8 cellular contexts compared by ENCODE assay signal in genomic region chr16:4402439-4403132, GRCh38. TPM values are rescaled to one million over a fixed set of nuclear protein-coding genes. Genes with fewer than 3 reads are reported as not detected.
DNase-seq lines count a peak whose midpoint lies in the region; ATAC-seq, FAIRE-seq and TF ChIP-seq lines count a peak whose summit lies in the region.

No MANE protein-coding gene starts in this region.

- no peak overlapping the region for H3K56ac ChIP-seq in H9 (ENCODE audit: insufficient read length, low read depth, low read length)

- no peaks in the 10 kb centered on the region for H3K23me2 ChIP-seq in H9 (ENCODE audit: insufficient read length, low read depth, low read length, poor library complexity, severe bottlenecking)

- H3T11ph ChIP-seq in H9 (ENCODE audit: low read length), result no peak overlapping the region

- TF ChIP-seq POLR2A in HepG2 (IDR thresholded peaks at IDR 0.05; ENCODE audit: insufficient read depth in 1 of 2, low read depth in 2 of 2, low read length in 2 of 2), result no peak

- H3K4ac ChIP-seq in H9 (ENCODE audit: low read depth, low read length), result no peak overlapping the region

- FAIRE-seq in HepG2 (lab: Jason Lieb, UNC), result no peak

- no peaks in the 10 kb centered on the region for H3K79me1 ChIP-seq in H9 (ENCODE audit: insufficient read depth, low read depth, low read length, poor library complexity, severe bottlenecking)

- H4K8ac ChIP-seq in H9 (replicated peaks; ENCODE audit: insufficient read length, low read depth, low read length), result no peak overlapping the region

- peaks cover 6 to 8% of the 10 kb centered on the region in 2 experiments for H3K4me1 Mint-ChIP-seq in H9
- H3K4me1 Mint-ChIP-seq in chondrocyte (ENCODE audit: low read depth), result peaks cover 6% of the 10 kb centered on the region

- peaks cover 7% of the 10 kb centered on the region; the same call in 1 of the 2 replicates for H3K36me3 ChIP-seq in BE2C
- peaks cover 1 to 15% of the 10 kb centered on the region in 2 experiments; a peak in 4 of 5 replicates for H3K36me3 ChIP-seq in HepG2 (replicated peaks in 1 of 2; ENCODE audit: control insufficient read depth in 1 of 2, insufficient read depth in 2 of 2, low read length in 2 of 2)

- DNase-seq in BE2C (peak; percentile 92), H9 (peak; percentile 84), NCI-H446 treated with DMSO at 0.1 percent for 48 hours (lab: John Stamatoyannopoulos, UW) (peak; percentile 6), chondrocyte (ENCODE audit: low spot score) (peak; percentile 95), HepG2 (ENCODE audit: low spot score) (peak; percentile 45)
- DNase-seq in activated CD4-positive, alpha-beta T cell treated with anti-CD3 and anti-CD28 coated beads for 48 hours, result peak; percentile 80
- peak in 2 of 3 donors; percentile 37 to 68 for DNase-seq in stimulated activated CD4-positive, alpha-beta T cell treated with anti-CD3 and anti-CD28 coated beads, TNF-alpha, amount 100 ng/mL, for 1 hour (ENCODE audit: low read depth in 3 of 3, low spot score in 1 of 3)

- no TSS peak for BruUV-seq in HepG2 (replicated peaks; lab: Mats Ljungman, UMichigan)

- H3K9me3 ChIP-seq in BE2C, result no peaks in the 10 kb centered on the region
- no peaks in the 10 kb centered on the region for H3K9me3 ChIP-seq in H9 (ENCODE audit: control insufficient read depth, low read depth, low read length)
- no peaks in the 10 kb centered on the region for H3K9me3 ChIP-seq in HepG2 (ENCODE audit: low read length)

- H3K27ac ChIP-seq in H9 (ENCODE audit: insufficient read length, low read depth, low read length), result no peak overlapping the region
- H3K27ac ChIP-seq in HepG2 (ENCODE audit: extremely low read length, insufficient read depth, low read length), result no peak overlapping the region

- H3K79me2 ChIP-seq in H9 (ENCODE audit: insufficient read depth, low read length) (no peaks in the 10 kb centered on the region), HepG2 (ENCODE audit: insufficient read depth, low read length) (no peaks in the 10 kb centered on the region)

- H3K9ac ChIP-seq in H9 (ENCODE audit: extremely low read depth, insufficient read length, low read length), result no peak overlapping the region
- H3K9ac ChIP-seq in HepG2 (ENCODE audit: insufficient read depth, low read depth, low read length), result no peak overlapping the region

- TF ChIP-seq RAD21 in HepG2 (CRISPR knock-in tag; IDR thresholded peaks at IDR 0.05), result peak; percentile 99

- H4K20me1 ChIP-seq in H9 (ENCODE audit: control insufficient read depth, insufficient read depth, insufficient read length) (no peaks in the 10 kb centered on the region), HepG2 (ENCODE audit: insufficient read depth, low read length) (no peaks in the 10 kb centered on the region)

- WGBS in H9 (ENCODE audit: extremely low coverage, insufficient read length, low lambda C conversion rate), result no CpG with 5 or more reads among the region's 29 CpGs
- 47% methylated on average over 16 of the region's 29 CpGs for WGBS in HepG2 (ENCODE audit: low lambda C conversion rate)

- ATAC-seq in HepG2 (peak; percentile 90), GM18870 (IDR thresholded peaks at IDR 0.05; ENCODE audit: unreplicated experiment) (no peak)

- no peak overlapping the region for H2BK120ac ChIP-seq in H9 (ENCODE audit: low read depth, low read length, poor library complexity, severe bottlenecking)

- no peak overlapping the region for H2AK5ac ChIP-seq in H9 (ENCODE audit: insufficient read length, low read length)

- H3K4me2 ChIP-seq in H9 (ENCODE audit: insufficient read depth, insufficient read length, low read length) (no peak overlapping the region), HepG2 (ENCODE audit: low read depth, low read length) (peak overlapping the region; percentile 77)

- peaks cover 0 to 15% (median 4%) of the 10 kb centered on the region in 3 experiments; a peak in 4 of 7 replicates for H3K36me3 Mint-ChIP-seq in H9 (ENCODE audit: insufficient read depth in 1 of 3, low read depth in 3 of 3)
- peaks cover 11% of the 10 kb centered on the region for H3K36me3 Mint-ChIP-seq in chondrocyte (ENCODE audit: low read depth)

- H3K4me3 Mint-ChIP-seq in H9, result peak overlapping the region; percentile 52 to 58
- H3K4me3 Mint-ChIP-seq in chondrocyte (ENCODE audit: unreplicated experiment), result no peak overlapping the region

- POLR2A ChIA-PET in HepG2 (lab: Yijun Ruan, JAX), result interaction anchor here (0.8 to 1.7 kb wide), 5 partner anchors 24 to 56 kb away, joined by 3 to 17 read pairs (median 5); partner anchors contain the start of gene PAM16

- H4K5ac ChIP-seq in H9 (ENCODE audit: insufficient read length, low read depth, low read length), result no peak overlapping the region

- in situ Hi-C loops in HepG2 (cut with HindIII; ENCODE audit: extremely low pct_ligation_motif_present, low pct_unique_long_range_greater_than_20kb), result no loop called here

- intact Hi-C loops in HepG2 (cut with micrococcal nuclease; ENCODE audit: unreplicated experiment), result loop anchor here (1.0 kb wide), 1 partner anchor 43 kb away; no protein-coding TSS in a partner anchor

- H3K27me3 Mint-ChIP-seq in H9 (ENCODE audit: low read depth) (no peaks in the 10 kb centered on the region), chondrocyte (ENCODE audit: low read depth) (no peaks in the 10 kb centered on the region)

- H2BK5ac ChIP-seq in H9 (ENCODE audit: insufficient read length, low read length), result no peak overlapping the region

- CTCF ChIA-PET in HepG2 (lab: Yijun Ruan, JAX; ENCODE audit: low intra/inter-chr PET ratio, low total read pairs), result interaction anchor here (0.8 to 4.8 kb wide), 7 partner anchors 27 to 149 kb away, joined by 3 to 92 read pairs (median 3); no protein-coding TSS in a partner anchor

- no peak overlapping the region for H2BK12ac ChIP-seq in H9 (ENCODE audit: insufficient read length, low read depth, low read length)

- no peak overlapping the region for H3K4me3 ChIP-seq in BE2C (ENCODE audit: low read depth, low read length)
- peak overlapping the region in 2 of 3 experiments; percentile 30 to 62; a peak in 2 of 6 replicates for H3K4me3 ChIP-seq in HepG2 (replicated peaks in 1 of 3; ENCODE audit: insufficient read depth in 1 of 3, low read depth in 2 of 3, low read length in 3 of 3)

- H2BK20ac ChIP-seq in H9 (ENCODE audit: low read depth, low read length, poor library complexity, severe bottlenecking), result no peak overlapping the region

- TF ChIP-seq EP300 in HepG2 (IDR thresholded peaks at IDR 0.05; ENCODE audit: low read depth in 2 of 2, low read length in 2 of 2) (no peak), HepG2 (CRISPR knock-in tag; IDR thresholded peaks at IDR 0.05; ENCODE audit: borderline replicate concordance) (no peak)

- no peak overlapping the region; a peak in 1 of 7 replicates for H3K27ac Mint-ChIP-seq in H9
- H3K27ac Mint-ChIP-seq in chondrocyte (ENCODE audit: unreplicated experiment), result no peak overlapping the region

- H3K9me3 Mint-ChIP-seq in H9 (no peaks in the 10 kb centered on the region; a peak in 2 of 5 replicates), chondrocyte (ENCODE audit: low read depth) (no peaks in the 10 kb centered on the region)

- H4K91ac ChIP-seq in H9 (ENCODE audit: insufficient read length, low read depth, low read length), result no peak overlapping the region

- H3K14ac ChIP-seq in H9 (ENCODE audit: insufficient read depth, low read length), result no peak overlapping the region

- no peaks in the 10 kb centered on the region for H3K27me3 ChIP-seq in BE2C
- no peaks in the 10 kb centered on the region for H3K27me3 ChIP-seq in H9 (ENCODE audit: insufficient read depth, low read length)
- no peaks in the 10 kb centered on the region for H3K27me3 ChIP-seq in HepG2 (ENCODE audit: control insufficient read depth in 1 of 2, insufficient read depth in 2 of 2, low read length in 2 of 2)

- peaks cover 10% of the 10 kb centered on the region for H3K4me1 ChIP-seq in BE2C
- no peaks in the 10 kb centered on the region for H3K4me1 ChIP-seq in H9 (ENCODE audit: insufficient read depth, low read length)
- peaks cover 23% of the 10 kb centered on the region for H3K4me1 ChIP-seq in HepG2 (ENCODE audit: insufficient read depth, low read length)

- H2BK15ac ChIP-seq in H9 (ENCODE audit: low read depth, low read length), result no peak overlapping the region

- TF ChIP-seq CTCF in BE2C (IDR thresholded peaks at IDR 0.05; ENCODE audit: low read depth, low read length) (peak; percentile 82), H9 (conservative IDR thresholded peaks at IDR 0.05) (peak; percentile 98), chondrocyte (IDR thresholded peaks at IDR 0.05) (peak; percentile 96), HepG2 (CRISPR knock-in tag; IDR thresholded peaks at IDR 0.05) (peak; percentile 98)

- H3K23ac ChIP-seq in H9 (ENCODE audit: insufficient read length, low read depth, low read length), result no peak overlapping the region

- no peak overlapping the region for H2AFZ ChIP-seq in H9 (ENCODE audit: low read length)
- H2AFZ ChIP-seq in HepG2 (ENCODE audit: low read length), result no peak overlapping the region

- no peak overlapping the region for H3K18ac ChIP-seq in H9 (ENCODE audit: insufficient read length, low read depth, low read length)

RNA-seq across cellular contexts. Expression of gene CORO7, which starts 13.8 kb away (rescaled TPM):
- polyA plus RNA-seq in BE2C (2012; ENCODE audit: insufficient read depth, insufficient read length, low read depth), result 72.6 TPM
- total RNA-seq in H9 (2021) (33.8 and 38.4 TPM in 2 replicates), chondrocyte (18.8 to 26.0 TPM (median 24.6 TPM) in 3 replicates), HepG2 (2016; rRNA removed; fragmentation: Illumina TruSeq; extraction: Trizol) (5.9 and 9.9 TPM in 2 replicates)
- total RNA-seq in HepG2 (2016; cell fraction: cytosol; rRNA removed; fragmentation: Illumina TruSeq; extraction: Trizol; ENCODE audit: low read depth), result 5.5 and 8.0 TPM in 2 replicates
- 4.0 and 11.9 TPM in 2 replicates for total RNA-seq in HepG2 (2016; cell fraction: insoluble cytoplasmic fraction; rRNA removed; fragmentation: Illumina TruSeq; extraction: Trizol)
- 3.5 and 3.8 TPM in 2 replicates for total RNA-seq in HepG2 (2016; cell fraction: membrane; rRNA removed; fragmentation: Illumina TruSeq; extraction: Trizol)
- total RNA-seq in HepG2 (2016; cell fraction: nucleus; rRNA removed; fragmentation: Illumina TruSeq; extraction: Trizol), result 13.2 and 15.4 TPM in 2 replicates
- polyA plus RNA-seq in HepG2 (2011; rRNA removed), result 14.3 and 17.1 TPM in 2 replicates
- polyA plus RNA-seq in HepG2 (2011; cell fraction: cytosol; rRNA removed), result 2.7 and 6.4 TPM in 2 replicates
- polyA plus RNA-seq in HepG2 (2011; cell fraction: nucleus; rRNA removed), result 179 and 209 TPM in 2 replicates
- 9.1 and 11.1 TPM in 2 replicates for polyA plus RNA-seq in HepG2 (2012)
- 0.66 and 0.77 TPM in 2 replicates for polyA plus RNA-seq in HepG2 (2016; cell fraction: cytosol; fragmentation: Illumina TruSeq; extraction: Trizol; ENCODE audit: low read depth)
- polyA plus RNA-seq in HepG2 (2016; cell fraction: insoluble cytoplasmic fraction; fragmentation: Illumina TruSeq; extraction: Trizol; ENCODE audit: low read depth), result 4.2 and 5.3 TPM in 2 replicates
- 1.1 and 2.1 TPM in 2 replicates for polyA plus RNA-seq in HepG2 (2016; cell fraction: membrane; fragmentation: Illumina TruSeq; extraction: Trizol; ENCODE audit: low read depth)
- 28.1 and 39.8 TPM in 2 replicates for polyA plus RNA-seq in HepG2 (2016; cell fraction: nucleus; fragmentation: Illumina TruSeq; extraction: Trizol; ENCODE audit: insufficient read depth, low read depth)
- polyA minus RNA-seq in HepG2 (2011; rRNA and poly(A)+ RNA removed; ENCODE audit: low replicate concordance), result 26.6 and 27.6 TPM in 2 replicates
- polyA minus RNA-seq in HepG2 (2011; cell fraction: cytosol; rRNA and poly(A)+ RNA removed), result 8.2 and 9.7 TPM in 2 replicates
- polyA minus RNA-seq in HepG2 (2011; cell fraction: nucleus; rRNA and poly(A)+ RNA removed), result 35.3 and 35.7 TPM in 2 replicates

RNA-seq across cellular contexts. Expression of gene DNAJA3, which starts 23.1 kb away (rescaled TPM):
- polyA plus RNA-seq in BE2C (2012; ENCODE audit: insufficient read depth, insufficient read length, low read depth), result 154 TPM
- total RNA-seq in H9 (2021) (56.2 and 60.5 TPM in 2 replicates), chondrocyte (27.5 to 28.0 TPM (median 27.8 TPM) in 3 replicates), HepG2 (2016; rRNA removed; fragmentation: Illumina TruSeq; extraction: Trizol) (75.3 and 77.0 TPM in 2 replicates)
- 25.0 and 28.5 TPM in 2 replicates for total RNA-seq in HepG2 (2016; cell fraction: cytosol; rRNA removed; fragmentation: Illumina TruSeq; extraction: Trizol; ENCODE audit: low read depth)
- total RNA-seq in HepG2 (2016; cell fraction: insoluble cytoplasmic fraction; rRNA removed; fragmentation: Illumina TruSeq; extraction: Trizol), result 71.5 and 76.4 TPM in 2 replicates
- 43.5 and 45.7 TPM in 2 replicates for total RNA-seq in HepG2 (2016; cell fraction: membrane; rRNA removed; fragmentation: Illumina TruSeq; extraction: Trizol)
- total RNA-seq in HepG2 (2016; cell fraction: nucleus; rRNA removed; fragmentation: Illumina TruSeq; extraction: Trizol), result 42.9 and 52.3 TPM in 2 replicates
- polyA plus RNA-seq in HepG2 (2011; rRNA removed), result 79.9 and 83.3 TPM in 2 replicates
- polyA plus RNA-seq in HepG2 (2011; cell fraction: cytosol; rRNA removed), result 73.4 and 79.2 TPM in 2 replicates
- 121 and 132 TPM in 2 replicates for polyA plus RNA-seq in HepG2 (2011; cell fraction: nucleus; rRNA removed)
- polyA plus RNA-seq in HepG2 (2012), result 51.0 and 51.3 TPM in 2 replicates
- polyA plus RNA-seq in HepG2 (2016; cell fraction: cytosol; fragmentation: Illumina TruSeq; extraction: Trizol; ENCODE audit: low read depth), result 9.0 and 9.9 TPM in 2 replicates
- polyA plus RNA-seq in HepG2 (2016; cell fraction: insoluble cytoplasmic fraction; fragmentation: Illumina TruSeq; extraction: Trizol; ENCODE audit: low read depth), result 60.7 and 69.6 TPM in 2 replicates
- polyA plus RNA-seq in HepG2 (2016; cell fraction: membrane; fragmentation: Illumina TruSeq; extraction: Trizol; ENCODE audit: low read depth), result 16.3 and 18.8 TPM in 2 replicates
- 95.3 and 101 TPM in 2 replicates for polyA plus RNA-seq in HepG2 (2016; cell fraction: nucleus; fragmentation: Illumina TruSeq; extraction: Trizol; ENCODE audit: insufficient read depth, low read depth)
- polyA minus RNA-seq in HepG2 (2011; rRNA and poly(A)+ RNA removed; ENCODE audit: low replicate concordance), result 68.2 and 70.0 TPM in 2 replicates
- polyA minus RNA-seq in HepG2 (2011; cell fraction: cytosol; rRNA and poly(A)+ RNA removed), result 33.7 and 41.2 TPM in 2 replicates
- polyA minus RNA-seq in HepG2 (2011; cell fraction: nucleus; rRNA and poly(A)+ RNA removed), result 60.1 and 62.8 TPM in 2 replicates

RNA-seq across cellular contexts. Expression of gene VASN, which starts 30.9 kb away (rescaled TPM):
- 147 TPM for polyA plus RNA-seq in BE2C (2012; ENCODE audit: insufficient read depth, insufficient read length, low read depth)
- total RNA-seq in H9 (2021) (10.8 and 11.0 TPM in 2 replicates), chondrocyte (79.7 to 82.0 TPM (median 81.8 TPM) in 3 replicates), HepG2 (2016; rRNA removed; fragmentation: Illumina TruSeq; extraction: Trizol) (6.9 and 18.2 TPM in 2 replicates)
- 2.8 and 3.3 TPM in 2 replicates for total RNA-seq in HepG2 (2016; cell fraction: cytosol; rRNA removed; fragmentation: Illumina TruSeq; extraction: Trizol; ENCODE audit: low read depth)
- total RNA-seq in HepG2 (2016; cell fraction: insoluble cytoplasmic fraction; rRNA removed; fragmentation: Illumina TruSeq; extraction: Trizol), result 5.9 and 17.8 TPM in 2 replicates
- total RNA-seq in HepG2 (2016; cell fraction: membrane; rRNA removed; fragmentation: Illumina TruSeq; extraction: Trizol), result 5.8 and 6.6 TPM in 2 replicates
- 22.5 and 25.6 TPM in 2 replicates for total RNA-seq in HepG2 (2016; cell fraction: nucleus; rRNA removed; fragmentation: Illumina TruSeq; extraction: Trizol)
- polyA plus RNA-seq in HepG2 (2011; rRNA removed), result 8.4 and 15.5 TPM in 2 replicates
- polyA plus RNA-seq in HepG2 (2011; cell fraction: cytosol; rRNA removed), result 9.0 and 15.7 TPM in 2 replicates
- polyA plus RNA-seq in HepG2 (2011; cell fraction: nucleus; rRNA removed), result 47.1 and 58.1 TPM in 2 replicates
- polyA plus RNA-seq in HepG2 (2012), result 9.8 and 16.9 TPM in 2 replicates
- 2.3 and 2.6 TPM in 2 replicates for polyA plus RNA-seq in HepG2 (2016; cell fraction: cytosol; fragmentation: Illumina TruSeq; extraction: Trizol; ENCODE audit: low read depth)
- polyA plus RNA-seq in HepG2 (2016; cell fraction: insoluble cytoplasmic fraction; fragmentation: Illumina TruSeq; extraction: Trizol; ENCODE audit: low read depth), result 7.7 and 10.2 TPM in 2 replicates
- 3.1 and 4.1 TPM in 2 replicates for polyA plus RNA-seq in HepG2 (2016; cell fraction: membrane; fragmentation: Illumina TruSeq; extraction: Trizol; ENCODE audit: low read depth)
- polyA plus RNA-seq in HepG2 (2016; cell fraction: nucleus; fragmentation: Illumina TruSeq; extraction: Trizol; ENCODE audit: insufficient read depth, low read depth), result 40.8 and 43.4 TPM in 2 replicates
- 1.2 and 47.2 TPM in 2 replicates for polyA minus RNA-seq in HepG2 (2011; rRNA and poly(A)+ RNA removed; ENCODE audit: low replicate concordance)
- 18.8 and 21.5 TPM in 2 replicates for polyA minus RNA-seq in HepG2 (2011; cell fraction: cytosol; rRNA and poly(A)+ RNA removed)
- 32.1 and 35.9 TPM in 2 replicates for polyA minus RNA-seq in HepG2 (2011; cell fraction: nucleus; rRNA and poly(A)+ RNA removed)

RNA-seq across cellular contexts. Expression of gene PAM16, which starts 51.5 kb away (rescaled TPM):
- 216 TPM for polyA plus RNA-seq in BE2C (2012; ENCODE audit: insufficient read depth, insufficient read length, low read depth)
- 80.4 and 81.8 TPM in 2 replicates for total RNA-seq in H9 (2021)
- total RNA-seq in chondrocyte, result 21.6 to 24.4 TPM (median 22.4 TPM) in 3 replicates
- 39.5 and 51.8 TPM in 2 replicates for total RNA-seq in HepG2 (2016; rRNA removed; fragmentation: Illumina TruSeq; extraction: Trizol)
- 62.7 and 78.9 TPM in 2 replicates for total RNA-seq in HepG2 (2016; cell fraction: cytosol; rRNA removed; fragmentation: Illumina TruSeq; extraction: Trizol; ENCODE audit: low read depth)
- total RNA-seq in HepG2 (2016; cell fraction: insoluble cytoplasmic fraction; rRNA removed; fragmentation: Illumina TruSeq; extraction: Trizol), result 44.0 and 55.1 TPM in 2 replicates
- total RNA-seq in HepG2 (2016; cell fraction: membrane; rRNA removed; fragmentation: Illumina TruSeq; extraction: Trizol), result 48.0 and 59.1 TPM in 2 replicates
- total RNA-seq in HepG2 (2016; cell fraction: nucleus; rRNA removed; fragmentation: Illumina TruSeq; extraction: Trizol), result 21.8 and 30.9 TPM in 2 replicates
- 51.5 and 64.5 TPM in 2 replicates for polyA plus RNA-seq in HepG2 (2011; rRNA removed)
- 79.1 and 106 TPM in 2 replicates for polyA plus RNA-seq in HepG2 (2011; cell fraction: cytosol; rRNA removed)
- polyA plus RNA-seq in HepG2 (2011; cell fraction: nucleus; rRNA removed), result 59.7 and 63.8 TPM in 2 replicates
- polyA plus RNA-seq in HepG2 (2012), result 28.9 and 43.2 TPM in 2 replicates
- polyA plus RNA-seq in HepG2 (2016; cell fraction: cytosol; fragmentation: Illumina TruSeq; extraction: Trizol; ENCODE audit: low read depth), result 51.5 and 69.1 TPM in 2 replicates
- polyA plus RNA-seq in HepG2 (2016; cell fraction: insoluble cytoplasmic fraction; fragmentation: Illumina TruSeq; extraction: Trizol; ENCODE audit: low read depth), result 31.2 and 31.7 TPM in 2 replicates
- polyA plus RNA-seq in HepG2 (2016; cell fraction: membrane; fragmentation: Illumina TruSeq; extraction: Trizol; ENCODE audit: low read depth), result 35.5 and 47.0 TPM in 2 replicates
- 70.3 and 85.7 TPM in 2 replicates for polyA plus RNA-seq in HepG2 (2016; cell fraction: nucleus; fragmentation: Illumina TruSeq; extraction: Trizol; ENCODE audit: insufficient read depth, low read depth)
- 22.9 and 24.5 TPM in 2 replicates for polyA minus RNA-seq in HepG2 (2011; rRNA and poly(A)+ RNA removed; ENCODE audit: low replicate concordance)
- 13.2 and 17.4 TPM in 2 replicates for polyA minus RNA-seq in HepG2 (2011; cell fraction: cytosol; rRNA and poly(A)+ RNA removed)
- polyA minus RNA-seq in HepG2 (2011; cell fraction: nucleus; rRNA and poly(A)+ RNA removed), result 12.3 and 12.9 TPM in 2 replicates

Comparison
In these comparisons a context has a peak if more than half of its experiments do, and no peak if none do; other contexts are left out.
1. DNase-seq: peak in every context shown above with its lines; median percentile 95 in chondrocyte; 92 in BE2C; 84 in H9; 80 in activated CD4-positive, alpha-beta T cell treated with anti-CD3 and anti-CD28 coated beads for 48 hours; 52 in stimulated activated CD4-positive, alpha-beta T cell treated with anti-CD3 and anti-CD28 coated beads, TNF-alpha, amount 100 ng/mL, for 1 hour; 45 in HepG2; 6 in NCI-H446 treated with DMSO at 0.1 percent for 48 hours.